18 cellular contexts compared by ENCODE assay signal in the genomic region with DNA sequence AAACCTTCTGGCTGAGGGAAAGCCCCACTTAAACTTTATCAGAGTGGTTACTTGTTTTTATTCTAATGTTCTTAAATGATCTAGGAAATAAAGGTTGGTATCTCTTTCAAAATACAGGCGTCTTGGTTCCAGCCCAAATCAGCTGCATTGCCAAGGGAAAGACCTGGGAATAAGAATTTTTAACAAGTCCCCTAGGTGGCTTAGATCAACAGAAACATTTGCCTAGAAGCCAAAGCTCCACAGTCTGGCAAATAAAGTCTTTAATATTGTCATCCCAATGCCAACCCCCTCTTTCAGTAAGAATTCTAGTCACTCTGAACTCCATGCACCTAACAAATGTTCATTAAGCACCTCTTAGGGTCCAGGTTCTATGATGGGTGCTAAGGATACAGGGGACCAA.
A peak's percentile ranks its signal among the peaks of the same experiment; 100 is the strongest.
DNase-seq lines count a peak whose midpoint lies in the region; ATAC-seq and TF ChIP-seq lines count a peak whose summit lies in the region.
"Had no signal": no experiment of that assay in that cellular context is flagged by ENCODE, and none has a peak within 500 bp of the region (broad histone marks: within the 10 kb centered on the region; RNA-seq: fewer than 3 reads in every experiment).

No MANE protein-coding gene starts in this region.

- no peaks in the 10 kb centered on the region for H3K36me3 Mint-ChIP-seq in naive thymus-derived CD8-positive, alpha-beta T cell
- no peaks in the 10 kb centered on the region for H3K36me3 Mint-ChIP-seq in neural progenitor cell
- H3K36me3 Mint-ChIP-seq: CD4-positive, alpha-beta memory T cell had no signal

- H3K9me3 ChIP-seq in right cardiac atrium (ENCODE audit: control insufficient read depth, low read length), result no peaks in the 10 kb centered on the region
- no peaks in the 10 kb centered on the region for H3K9me3 ChIP-seq in neural progenitor cell (ENCODE audit: low read depth)
- H3K9me3 ChIP-seq: A549, HAP-1 had no signal

- no peaks in the 10 kb centered on the region for H3F3A ChIP-seq in neural progenitor cell (ENCODE audit: low read depth)

- no peaks in the 10 kb centered on the region for H4K20me1 ChIP-seq in neural progenitor cell (ENCODE audit: low read depth)

- no peaks in the 10 kb centered on the region for H3K9me3 Mint-ChIP-seq in naive thymus-derived CD8-positive, alpha-beta T cell
- H3K9me3 Mint-ChIP-seq in neural progenitor cell, result no peaks in the 10 kb centered on the region

- no peak overlapping the region for H3K4me3 Mint-ChIP-seq in naive thymus-derived CD8-positive, alpha-beta T cell
- no peak overlapping the region for H3K4me3 Mint-ChIP-seq in neural progenitor cell
- H3K4me3 Mint-ChIP-seq: CD4-positive, alpha-beta memory T cell had no signal

- peak overlapping the region in 7 of 10 donors; percentile 36 to 94 (median 56) for H3K27ac Mint-ChIP-seq in naive thymus-derived CD8-positive, alpha-beta T cell
- H3K27ac Mint-ChIP-seq in neural progenitor cell, result no peak overlapping the region

- no peaks in the 10 kb centered on the region for H3K27me3 ChIP-seq in right cardiac atrium (ENCODE audit: control insufficient read depth, insufficient read depth)
- no peaks in the 10 kb centered on the region for H3K27me3 ChIP-seq in neural progenitor cell

- no peak overlapping the region for H3K27ac ChIP-seq in right cardiac atrium (ENCODE audit: low read length)
- no peak overlapping the region for H3K27ac ChIP-seq in neural progenitor cell
- H3K27ac ChIP-seq: 22Rv1, C4-2B, GM23248 had no signal

- intact Hi-C loops in left cardiac atrium (cut with DNase I) (loop anchor here in 1 of 2 donors (10.0 kb wide), 1 partner anchor 188 kb away; a partner anchor contains a TSS), right cardiac atrium (cut with DNase I) (loop anchor here in 3 of 4 donors (10.0 kb wide), 1 partner anchor 188 kb away; a partner anchor contains a TSS)

- no peaks in the 10 kb centered on the region for H3K27me3 Mint-ChIP-seq in naive thymus-derived CD8-positive, alpha-beta T cell
- H3K27me3 Mint-ChIP-seq in neural progenitor cell (ENCODE audit: insufficient read depth, low read depth), result peaks cover 3% of the 10 kb centered on the region
- H3K27me3 Mint-ChIP-seq: CD4-positive, alpha-beta memory T cell had no signal

- POLR2A ChIA-PET in naive thymus-derived CD8-positive, alpha-beta T cell (lab: Charles Lee), result interaction anchor here (2.7 kb wide), 1 partner anchor 28 kb away, joined by 7 read pairs; no protein-coding TSS in a partner anchor

- WGBS in right cardiac atrium, result 64% methylated on average over 1 of the region's 1 CpG

- H3K4me2 ChIP-seq in neural progenitor cell, result no peak overlapping the region
- H3K4me2 ChIP-seq: A549 had no signal

- H2AFZ ChIP-seq in neural progenitor cell (replicated peaks), result no peak overlapping the region
- H2AFZ ChIP-seq: GM23248 had no signal

- H3K4me1 Mint-ChIP-seq in naive thymus-derived CD8-positive, alpha-beta T cell, result peaks cover 36 to 69% (median 60%) of the 10 kb centered on the region in 4 donors
- peaks cover 35% of the 10 kb centered on the region for H3K4me1 Mint-ChIP-seq in neural progenitor cell

- H3K4me3 ChIP-seq in right cardiac atrium (ENCODE audit: low read length) (no peak overlapping the region), LNCaP clone FGC (ENCODE audit: low read depth, low read length) (no peak overlapping the region), neural progenitor cell (no peak overlapping the region)
- H3K4me3 ChIP-seq: A549, GM23248, HAP-1 had no signal

- no peak for ATAC-seq in left cardiac atrium
- no peak for ATAC-seq in right cardiac atrium
- no peak for ATAC-seq in naive thymus-derived CD8-positive, alpha-beta T cell
- ATAC-seq: A549 had no signal

- H3K4me1 ChIP-seq in right cardiac atrium (ENCODE audit: control insufficient read depth, insufficient read depth, low read length) (peaks cover 27% of the 10 kb centered on the region), neural progenitor cell (peaks cover 7% of the 10 kb centered on the region)
- H3K4me1 ChIP-seq: HAP-1 had no signal

- H3K36me3 ChIP-seq in neural progenitor cell, result no peaks in the 10 kb centered on the region
- H3K36me3 ChIP-seq: HAP-1 had no signal

- TF ChIP-seq CTCF in LNCaP clone FGC (IDR thresholded peaks at IDR 0.05; ENCODE audit: control insufficient read depth, extremely low read depth, insufficient read depth), result no peak
- no peak for TF ChIP-seq CTCF in neural progenitor cell (IDR thresholded peaks at IDR 0.05)

- no peaks in the 10 kb centered on the region for H3K79me2 ChIP-seq in neural progenitor cell (ENCODE audit: low read depth)

- DNase-seq in NCI-H526 (lab: John Stamatoyannopoulos, UW) (peak; percentile 19 to 30), NCI-H526 treated with DMSO at 0.1 percent for 48 hours (lab: John Stamatoyannopoulos, UW) (no peak), left cardiac atrium (peak; percentile 1), right cardiac atrium (no peak), LNCaP clone FGC (ENCODE audit: low read depth) (peak; percentile 56), neural progenitor cell (ENCODE audit: low spot score) (no peak), cerebellar cortex (ENCODE audit: low spot score) (no peak)
- DNase-seq in naive thymus-derived CD8-positive, alpha-beta T cell, result no peak
- DNase-seq: AML-193; CD4-positive, alpha-beta memory T cell; DMS153; DMS79; GDM1; GM23248 had no signal

- no peak overlapping the region for H3K9ac ChIP-seq in neural progenitor cell
- H3K9ac ChIP-seq: GM23248 had no signal

Comparison
In these comparisons a context has a peak if more than half of its experiments do, and no peak if none do; other contexts are left out.
1. DNase-seq: peak in NCI-H526 (2 of 2), left cardiac atrium (single experiment) and LNCaP clone FGC (single experiment); none in NCI-H526 treated with DMSO at 0.1 percent for 48 hours (single experiment), right cardiac atrium (0 of 3), naive thymus-derived CD8-positive, alpha-beta T cell (0 of 10), neural progenitor cell (single experiment) and cerebellar cortex (single experiment).